ENCODE assay signal across 3 cellular contexts in genomic region chr12:52500574-52500973, GRCh38. TPM values are rescaled to one million over a fixed set of nuclear protein-coding genes. Genes with fewer than 3 reads are reported as not detected.
"Had no signal": no experiment of that assay in that cellular context is flagged by ENCODE, and none has a peak within 500 bp of the region (broad histone marks: within the 10 kb centered on the region; RNA-seq: fewer than 3 reads in every experiment).

No MANE protein-coding gene starts in this region.

RNA-seq across cellular contexts. Expression of gene KRT6A, which starts 7.5 kb away (rescaled TPM):
- total RNA-seq: K562 had no signal
- polyA plus RNA-seq: IgD-negative memory B cell had no signal

RNA-seq across cellular contexts. Expression of gene KRT5, which starts 19.6 kb away (rescaled TPM):
- total RNA-seq: K562 had no signal
- polyA plus RNA-seq: IgD-negative memory B cell had no signal

RNA-seq across cellular contexts. Expression of gene KRT6C, which starts 27.0 kb away (rescaled TPM):
- total RNA-seq: K562 had no signal
- polyA plus RNA-seq: IgD-negative memory B cell, K562 had no signal

RNA-seq across cellular contexts. Expression of gene KRT6B, which starts 48.6 kb away (rescaled TPM):
- total RNA-seq: K562 had no signal
- polyA plus RNA-seq: IgD-negative memory B cell, K562 had no signal

RNA-seq across cellular contexts. Expression of gene KRT71, which starts 52.4 kb away (rescaled TPM):
- total RNA-seq: K562, MCF 10A had no signal
- polyA plus RNA-seq: IgD-negative memory B cell, K562 had no signal
